In genomic region chr20:59071224-59071623, GRCh38 we compare ENCODE assay signal across 18 cellular contexts. TPM values are rescaled to one million over a fixed set of nuclear protein-coding genes. Genes with fewer than 3 reads are reported as not detected.
A peak's percentile ranks its signal among the peaks of the same experiment; 100 is the strongest.
DNase-seq lines count a peak whose midpoint lies in the region; ATAC-seq, FAIRE-seq and TF ChIP-seq lines count a peak whose summit lies in the region.
"Had no signal": no experiment of that assay in that cellular context is flagged by ENCODE, and none has a peak within 500 bp of the region (broad histone marks: within the 10 kb centered on the region; RNA-seq: fewer than 3 reads in every experiment).

No MANE protein-coding gene starts in this region.

- FAIRE-seq in GM12878 (lab: Jason Lieb, UNC) = peak; percentile 27

- SMC1A ChIA-PET in GM12878 (lab: Charles Lee; ENCODE audit: uncharacterized antibody, unreplicated experiment) = no interaction called here

- in situ Hi-C loops in GM12878 (cut with MboI) = no loop called here

- H3K79me2 ChIP-seq in GM12878 (ENCODE audit: control insufficient read depth, insufficient read depth, low read length) = no peaks in the 10 kb centered on the region

- POLR2A ChIA-PET in GM12878 (lab: Charles Lee) = no interaction called here
- POLR2A ChIA-PET in MCF 10A (lab: Yijun Ruan, JAX) = interaction anchor here (0.8 kb wide), 1 partner anchor 29 kb away, joined by 3 read pairs; the partner anchor contains the start of gene PRELID3B

- H3K4me2 ChIP-seq in GM12878 (ENCODE audit: control insufficient read depth, insufficient read depth) = no peak overlapping the region

- no peak overlapping the region for H3K27ac ChIP-seq in GM12878 (ENCODE audit: control insufficient read depth, insufficient read depth)
- H3K27ac ChIP-seq: brain microvascular endothelial cell, coronary artery had no signal

- peaks cover 7% of the 10 kb centered on the region for H3K4me1 ChIP-seq in GM12878 (ENCODE audit: control insufficient read depth, insufficient read depth, low read length)

- H3K4me1 Mint-ChIP-seq in CD14-positive monocyte (peaks cover 30% of the 10 kb centered on the region), MCF 10A (ENCODE audit: insufficient read depth, unreplicated experiment) (peaks cover 9% of the 10 kb centered on the region)
- peaks cover 16% of the 10 kb centered on the region for H3K4me1 Mint-ChIP-seq in activated CD8-positive, alpha-beta memory T cell treated with anti-CD3 and anti-CD28 coated beads, Interleukin-2, amount 10 ng/mL, durations not matched to agents 7 days and 5 days
- peaks cover 10% of the 10 kb centered on the region for H3K4me1 Mint-ChIP-seq in T-helper 2 cell treated with Interferon-gamma antibody and Interleukin-4, amounts not matched to agents 5 μg/mL and 100 μg/mL, for 36 hours (ENCODE audit: low read depth)

- peaks cover 5 to 6% of the 10 kb centered on the region in 2 experiments for H3K27me3 ChIP-seq in GM12878 (replicated peaks in 1 of 2; ENCODE audit: control insufficient read depth in 2 of 2, insufficient read depth in 2 of 2, low read length in 1 of 2)
- H3K27me3 ChIP-seq: brain microvascular endothelial cell had no signal

- 4% methylated on average over 1 of the region's 1 CpG for WGBS in GM12878 (ENCODE audit: insufficient coverage, insufficient replicate concordance, low lambda C conversion rate, missing lambda C conversion rate)

- DNase-seq in CD14-positive monocyte (ENCODE audit: low spot score) = no peak
- no peak for DNase-seq in GM12878 (ENCODE audit: low read depth, low spot score)
- DNase-seq in activated CD8-positive, alpha-beta memory T cell treated with anti-CD3 and anti-CD28 coated beads, Interleukin-2, amount 10 ng/mL, durations not matched to agents 7 days and 5 days = no peak
- no peak for DNase-seq in T-helper 2 cell treated with Interferon-gamma antibody and Interleukin-4, amounts not matched to agents 5 μg/mL and 100 μg/mL, for 36 hours (ENCODE audit: low spot score)
- DNase-seq in MCF 10A (ENCODE audit: unreplicated experiment) = no peak
- DNase-seq: ACHN; activated CD8-positive, alpha-beta T cell treated with anti-CD3 and anti-CD28 coated beads, Interleukin-2, amount 10 ng/mL, durations not matched to agents 7 days and 5 days; activated naive CD8-positive, alpha-beta T cell treated with anti-CD3 and anti-CD28 coated beads, Interleukin-2, amount 10 ng/mL, durations not matched to agents 7 days and 5 days; brain microvascular endothelial cell; foreskin melanocyte; NCI-H1092 treated with DMSO at 0.1 percent for 48 hours; NCI-H774 had no signal

- H3K9ac ChIP-seq in GM12878 (ENCODE audit: control insufficient read depth, insufficient read depth, low read length) = no peak overlapping the region

- H3K27ac Mint-ChIP-seq in CD14-positive monocyte (peak overlapping the region in 4 of 7 donors; percentile 53 to 88 (median 64)), MCF 10A (ENCODE audit: low read depth, unreplicated experiment) (no peak overlapping the region)
- no peak overlapping the region for H3K27ac Mint-ChIP-seq in activated CD8-positive, alpha-beta memory T cell treated with anti-CD3 and anti-CD28 coated beads, Interleukin-2, amount 10 ng/mL, durations not matched to agents 7 days and 5 days
- H3K27ac Mint-ChIP-seq in T-helper 2 cell treated with Interferon-gamma antibody and Interleukin-4, amounts not matched to agents 5 μg/mL and 100 μg/mL, for 36 hours = no peak overlapping the region
- H3K27ac Mint-ChIP-seq: activated CD8-positive, alpha-beta T cell treated with anti-CD3 and anti-CD28 coated beads, Interleukin-2, amount 10 ng/mL, durations not matched to agents 7 days and 5 days; activated naive CD8-positive, alpha-beta T cell treated with anti-CD3 and anti-CD28 coated beads, Interleukin-2, amount 10 ng/mL, durations not matched to agents 7 days and 5 days had no signal

- no peaks in the 10 kb centered on the region for H3K9me3 ChIP-seq in GM12878 (replicated peaks; ENCODE audit: control insufficient read depth, insufficient read depth, low read length)

- H3K9me3 Mint-ChIP-seq in CD14-positive monocyte (no peaks in the 10 kb centered on the region), MCF 10A (ENCODE audit: unreplicated experiment) (no peaks in the 10 kb centered on the region)
- no peaks in the 10 kb centered on the region for H3K9me3 Mint-ChIP-seq in activated CD8-positive, alpha-beta memory T cell treated with anti-CD3 and anti-CD28 coated beads, Interleukin-2, amount 10 ng/mL, durations not matched to agents 7 days and 5 days (ENCODE audit: low read depth)
- H3K9me3 Mint-ChIP-seq in T-helper 2 cell treated with Interferon-gamma antibody and Interleukin-4, amounts not matched to agents 5 μg/mL and 100 μg/mL, for 36 hours = no peaks in the 10 kb centered on the region
- H3K9me3 Mint-ChIP-seq: activated naive CD8-positive, alpha-beta T cell treated with anti-CD3 and anti-CD28 coated beads, Interleukin-2, amount 10 ng/mL, durations not matched to agents 7 days and 5 days; IgD-negative memory B cell had no signal

- H2AFZ ChIP-seq in GM12878 (ENCODE audit: control insufficient read depth, low read depth, low read length) = no peak overlapping the region

- H3K36me3 ChIP-seq in GM12878 (ENCODE audit: control insufficient read depth in 2 of 2, insufficient read depth in 2 of 2, low read length in 1 of 2) = no peaks in the 10 kb centered on the region
- H3K36me3 ChIP-seq: brain microvascular endothelial cell had no signal

- H3K36me3 Mint-ChIP-seq in CD14-positive monocyte (no peaks in the 10 kb centered on the region), MCF 10A (ENCODE audit: insufficient read depth, unreplicated experiment) (peaks cover 5% of the 10 kb centered on the region)
- H3K36me3 Mint-ChIP-seq in activated CD8-positive, alpha-beta memory T cell treated with anti-CD3 and anti-CD28 coated beads, Interleukin-2, amount 10 ng/mL, durations not matched to agents 7 days and 5 days = no peaks in the 10 kb centered on the region
- H3K36me3 Mint-ChIP-seq in T-helper 2 cell treated with Interferon-gamma antibody and Interleukin-4, amounts not matched to agents 5 μg/mL and 100 μg/mL, for 36 hours (ENCODE audit: low read depth) = no peaks in the 10 kb centered on the region
- H3K36me3 Mint-ChIP-seq: activated naive CD8-positive, alpha-beta T cell treated with anti-CD3 and anti-CD28 coated beads, Interleukin-2, amount 10 ng/mL, durations not matched to agents 7 days and 5 days had no signal

- no peak overlapping the region for H3K4me3 Mint-ChIP-seq in CD14-positive monocyte
- H3K4me3 Mint-ChIP-seq in activated CD8-positive, alpha-beta memory T cell treated with anti-CD3 and anti-CD28 coated beads, Interleukin-2, amount 10 ng/mL, durations not matched to agents 7 days and 5 days = no peak overlapping the region
- no peak overlapping the region for H3K4me3 Mint-ChIP-seq in T-helper 2 cell treated with Interferon-gamma antibody and Interleukin-4, amounts not matched to agents 5 μg/mL and 100 μg/mL, for 36 hours
- H3K4me3 Mint-ChIP-seq in MCF 10A (ENCODE audit: unreplicated experiment) = no peak overlapping the region
- H3K4me3 Mint-ChIP-seq: activated CD8-positive, alpha-beta T cell treated with anti-CD3 and anti-CD28 coated beads, Interleukin-2, amount 10 ng/mL, durations not matched to agents 7 days and 5 days; activated naive CD8-positive, alpha-beta T cell treated with anti-CD3 and anti-CD28 coated beads, Interleukin-2, amount 10 ng/mL, durations not matched to agents 7 days and 5 days; IgD-negative memory B cell had no signal

- no peak for TF ChIP-seq EP300 in GM12878 (IDR thresholded peaks at IDR 0.05; ENCODE audit: borderline replicate concordance in 1 of 2, control insufficient read depth in 1 of 2, low read depth in 2 of 2, low read length in 2 of 2)

- TF ChIP-seq POLR2A in GM12878 (IDR thresholded peaks at IDR 0.05; ENCODE audit: low read depth, low read length) = no peak

- no peak for TF ChIP-seq CTCF in CD14-positive monocyte (IDR thresholded peaks at IDR 0.05)
- no peak for TF ChIP-seq CTCF in GM12878 (IDR thresholded peaks at IDR 0.05 in 2 of 3, conservative IDR thresholded peaks at IDR 0.05 in 1 of 3; ENCODE audit: control insufficient read depth in 2 of 3, extremely low read depth in 1 of 3, insufficient read depth in 1 of 3, low read depth in 3 of 3, low read length in 3 of 3)
- no peak for TF ChIP-seq CTCF in MCF 10A (IDR thresholded peaks at IDR 0.05; ENCODE audit: unreplicated experiment)

- TF ChIP-seq RAD21 in GM12878 (IDR thresholded peaks at IDR 0.05; ENCODE audit: insufficient read depth, low read depth, low read length) = no peak

- H3K27me3 Mint-ChIP-seq in CD14-positive monocyte (ENCODE audit: low read depth in 3 of 3) = peaks cover 24 to 26% (median 24%) of the 10 kb centered on the region in 3 donors
- H3K27me3 Mint-ChIP-seq in activated CD8-positive, alpha-beta memory T cell treated with anti-CD3 and anti-CD28 coated beads, Interleukin-2, amount 10 ng/mL, durations not matched to agents 7 days and 5 days = peaks cover 63% of the 10 kb centered on the region
- peaks cover 35% of the 10 kb centered on the region for H3K27me3 Mint-ChIP-seq in T-helper 2 cell treated with Interferon-gamma antibody and Interleukin-4, amounts not matched to agents 5 μg/mL and 100 μg/mL, for 36 hours (ENCODE audit: low read depth)
- no peaks in the 10 kb centered on the region for H3K27me3 Mint-ChIP-seq in MCF 10A (ENCODE audit: insufficient read depth, unreplicated experiment)

- CTCF ChIA-PET in GM12878 (lab: Yijun Ruan, JAX) (interaction anchor here (0.7 to 2.2 kb wide), 3 partner anchors 16 to 133 kb away, joined by 3 to 13 read pairs (median 4); no protein-coding TSS in a partner anchor), MCF 10A (lab: Yijun Ruan, JAX) (interaction anchor here (0.6 to 1.1 kb wide), 3 partner anchors 17 to 99 kb away, joined by 3 to 4 read pairs (median 3); no protein-coding TSS in a partner anchor)
- CTCF ChIA-PET in activated CD8-positive, alpha-beta memory T cell treated with anti-CD3 and anti-CD28 coated beads, Interleukin-2, amount 10 ng/mL, durations not matched to agents 7 days and 5 days (lab: Charles Lee) = interaction anchor here (0.7 to 1.1 kb wide), 2 partner anchors 15 to 332 kb away, joined by 3 read pairs; no protein-coding TSS in a partner anchor

- peak; percentile 89 for ATAC-seq in GM18868 (IDR thresholded peaks at IDR 0.05; ENCODE audit: unreplicated experiment)
- peak; percentile 78 for ATAC-seq in HG03432 (IDR thresholded peaks at IDR 0.05; ENCODE audit: unreplicated experiment)
- ATAC-seq in GM12878 = peak; percentile 76
- no peak for ATAC-seq in GM19463 (IDR thresholded peaks at IDR 0.05; ENCODE audit: unreplicated experiment)
- no peak for ATAC-seq in activated CD8-positive, alpha-beta memory T cell treated with anti-CD3 and anti-CD28 coated beads, Interleukin-2, amount 10 ng/mL, durations not matched to agents 7 days and 5 days
- ATAC-seq: activated CD8-positive, alpha-beta T cell treated with anti-CD3 and anti-CD28 coated beads, Interleukin-2, amount 10 ng/mL, durations not matched to agents 7 days and 5 days had no signal

- no peaks in the 10 kb centered on the region for H4K20me1 ChIP-seq in GM12878 (ENCODE audit: control insufficient read depth, insufficient read depth)

- RAD21 ChIA-PET in GM12878 (lab: Charles Lee; ENCODE audit: unreplicated experiment) = no interaction called here

- intact Hi-C loops in CD14-positive monocyte (cut with micrococcal nuclease) = no loop called here
- intact Hi-C loops in GM12878 (cut with micrococcal nuclease; ENCODE audit: unreplicated experiment) = no loop called here
- intact Hi-C loops in MCF 10A (cut with micrococcal nuclease) = no loop called here

- BruUV-seq in GM12878 (replicated peaks; lab: Mats Ljungman, UMichigan) (no TSS peak), MCF 10A (replicated peaks; lab: Mats Ljungman, UMichigan) (no TSS peak)

- H3K4me3 ChIP-seq in GM12878 = no peak overlapping the region
- H3K4me3 ChIP-seq: coronary artery had no signal

RNA-seq across cellular contexts. Expression of gene PRELID3B, which starts 28.6 kb away (rescaled TPM):
- polyA plus RNA-seq in CD14-positive monocyte = 10 to 100 TPM; 16.9 to 21.0 TPM
- 36.3 and 39.0 TPM in 2 replicates for total RNA-seq in GM12878 (2013; cell fraction: nucleolus; rRNA removed)
- 123 and 138 TPM in 2 replicates for total RNA-seq in GM12878 (2014; rRNA removed)
- 119 and 125 TPM in 2 replicates for total RNA-seq in GM12878 (2014; rRNA removed; fragmentation: Illumina TruSeq; extraction: Trizol)
- total RNA-seq in GM12878 (2021) = 86.1 and 96.0 TPM in 2 replicates
- polyA plus RNA-seq in GM12878 (2011; ENCODE audit: low read depth) = 39.7 TPM
- 114 and 159 TPM in 2 replicates for polyA plus RNA-seq in GM12878 (2011; rRNA removed)
- 40.6 and 42.3 TPM in 2 replicates for polyA plus RNA-seq in GM12878 (2011; cell fraction: cytosol; rRNA removed)
- polyA plus RNA-seq in GM12878 (2011; cell fraction: nucleus; rRNA removed) = 45.3 and 58.8 TPM in 2 replicates
- polyA plus RNA-seq in GM12878 (2012) = 61.1 and 67.2 TPM in 2 replicates
- 98.8 and 123 TPM in 2 replicates for polyA plus RNA-seq in GM12878 (2014; fragmentation: Illumina TruSeq; extraction: Trizol)
- polyA plus RNA-seq in GM12878 (2014; fragmentation: Nextera tagmentation; extraction: Ambion mirVana) = 100 to 1,000 TPM; 130 to 151 TPM
- polyA plus RNA-seq in GM12878 (2014; rRNA removed) = 72.5 and 73.9 TPM in 2 replicates
- polyA plus RNA-seq in GM12878 (2016; fragmentation: Nextera tagmentation; extraction: Ambion mirVana) = 100 to 1,000 TPM; 141 to 146 TPM
- polyA minus RNA-seq in GM12878 (2011; rRNA and poly(A)+ RNA removed) = 88.3 and 110 TPM in 2 replicates
- 68.4 and 76.6 TPM in 2 replicates for polyA minus RNA-seq in GM12878 (2011; cell fraction: cytosol; rRNA and poly(A)+ RNA removed)
- polyA minus RNA-seq in GM12878 (2011; cell fraction: nucleus; rRNA and poly(A)+ RNA removed) = 32.2 and 42.4 TPM in 2 replicates
- total RNA-seq in activated CD8-positive, alpha-beta memory T cell treated with anti-CD3 and anti-CD28 coated beads, Interleukin-2, amount 10 ng/mL, durations not matched to agents 7 days and 5 days = 100 to 1,000 TPM in 1 of 2 experiments, 10 to 100 TPM in 1; 80.4 to 104 TPM
- 180 and 197 TPM in 2 replicates for total RNA-seq in MCF 10A (2022)

RNA-seq across cellular contexts. Expression of gene ATP5F1E, which starts 39.1 kb away (rescaled TPM):
- polyA plus RNA-seq in CD14-positive monocyte (100 to 1,000 TPM; 102 to 105 TPM), GM12878 (2011; rRNA removed) (137 and 138 TPM in 2 replicates), GM12878 (2014; fragmentation: Illumina TruSeq; extraction: Trizol) (35.2 and 53.1 TPM in 2 replicates), GM12878 (2014; fragmentation: Nextera tagmentation; extraction: Ambion mirVana) (100 to 1,000 TPM; 169 to 219 TPM), GM12878 (2014; rRNA removed) (79.8 and 89.2 TPM in 2 replicates), GM12878 (2016; fragmentation: Nextera tagmentation; extraction: Ambion mirVana) (100 to 1,000 TPM; 391 to 407 TPM)
- 45.3 and 50.2 TPM in 2 replicates for total RNA-seq in GM12878 (2013; cell fraction: nucleolus; rRNA removed)
- total RNA-seq in GM12878 (2014; rRNA removed) (49.0 and 61.6 TPM in 2 replicates), GM12878 (2014; rRNA removed; fragmentation: Illumina TruSeq; extraction: Trizol) (96.3 and 96.9 TPM in 2 replicates), GM12878 (2021) (96.4 and 107 TPM in 2 replicates), MCF 10A (2022) (65.2 and 69.7 TPM in 2 replicates)
- polyA plus RNA-seq in GM12878 (2011; ENCODE audit: low read depth) = 5.8 TPM
- 34.9 and 35.0 TPM in 2 replicates for polyA plus RNA-seq in GM12878 (2011; cell fraction: cytosol; rRNA removed)
- polyA plus RNA-seq in GM12878 (2011; cell fraction: nucleus; rRNA removed) = 24.3 and 27.8 TPM in 2 replicates
- polyA plus RNA-seq in GM12878 (2012) = 86.3 and 113 TPM in 2 replicates
- polyA minus RNA-seq in GM12878 (2011; rRNA and poly(A)+ RNA removed) = 12.8 and 20.0 TPM in 2 replicates
- polyA minus RNA-seq in GM12878 (2011; cell fraction: cytosol; rRNA and poly(A)+ RNA removed) = 15.2 and 16.2 TPM in 2 replicates
- 38.1 and 48.9 TPM in 2 replicates for polyA minus RNA-seq in GM12878 (2011; cell fraction: nucleus; rRNA and poly(A)+ RNA removed)
- total RNA-seq in activated CD8-positive, alpha-beta memory T cell treated with anti-CD3 and anti-CD28 coated beads, Interleukin-2, amount 10 ng/mL, durations not matched to agents 7 days and 5 days = 10 to 100 TPM; 78.3 to 80.8 TPM

RNA-seq across cellular contexts. Expression of gene TUBB1, which starts 52.0 kb away (rescaled TPM):
- polyA plus RNA-seq in CD14-positive monocyte (1 to 10 TPM; 2.4 to 3.1 TPM), GM12878 (2011; rRNA removed) (0.03 and 0.07 TPM in 2 replicates), GM12878 (2014; fragmentation: Illumina TruSeq; extraction: Trizol) (0.04 TPM in 1 of 2 replicates, not detected in the other), GM12878 (2014; fragmentation: Nextera tagmentation; extraction: Ambion mirVana) (under 1 TPM in 1 of 2 experiments, not detected in 1; 0.02 TPM), GM12878 (2014; rRNA removed) (0.05 TPM in 1 of 2 replicates, not detected in the other), GM12878 (2016; fragmentation: Nextera tagmentation; extraction: Ambion mirVana) (under 1 TPM; 0.13 to 0.20 TPM)
- not detected in 2 replicates for total RNA-seq in GM12878 (2013; cell fraction: nucleolus; rRNA removed)
- total RNA-seq in GM12878 (2014; rRNA removed) (0.06 and 0.11 TPM in 2 replicates), GM12878 (2014; rRNA removed; fragmentation: Illumina TruSeq; extraction: Trizol) (0.04 TPM in 1 of 2 replicates, not detected in the other), GM12878 (2021) (not detected in 2 replicates), MCF 10A (2022) (not detected in 2 replicates)
- polyA plus RNA-seq in GM12878 (2011; ENCODE audit: low read depth) = 0.24 TPM
- 0.03 TPM in 1 of 2 replicates, not detected in the other for polyA plus RNA-seq in GM12878 (2011; cell fraction: cytosol; rRNA removed)
- 0.07 and 0.10 TPM in 2 replicates for polyA plus RNA-seq in GM12878 (2011; cell fraction: nucleus; rRNA removed)
- 0.21 and 0.34 TPM in 2 replicates for polyA plus RNA-seq in GM12878 (2012)
- not detected in 2 replicates for polyA minus RNA-seq in GM12878 (2011; rRNA and poly(A)+ RNA removed)
- polyA minus RNA-seq in GM12878 (2011; cell fraction: cytosol; rRNA and poly(A)+ RNA removed) = not detected in 2 replicates
- polyA minus RNA-seq in GM12878 (2011; cell fraction: nucleus; rRNA and poly(A)+ RNA removed) = 0.12 TPM in 1 of 2 replicates, not detected in the other
- total RNA-seq in activated CD8-positive, alpha-beta memory T cell treated with anti-CD3 and anti-CD28 coated beads, Interleukin-2, amount 10 ng/mL, durations not matched to agents 7 days and 5 days = not detected
- total RNA-seq: activated CD8-positive, alpha-beta T cell treated with anti-CD3 and anti-CD28 coated beads, Interleukin-2, amount 10 ng/mL, durations not matched to agents 7 days and 5 days; activated naive CD8-positive, alpha-beta T cell treated with anti-CD3 and anti-CD28 coated beads, Interleukin-2, amount 10 ng/mL, durations not matched to agents 7 days and 5 days; Daoy had no signal

Comparison
In these comparisons a context has a peak if more than half of its experiments do, and no peak if none do; other contexts are left out.
1. H3K27ac Mint-ChIP-seq: peak in CD14-positive monocyte (4 of 7); none in activated CD8-positive, alpha-beta memory T cell treated with anti-CD3 and anti-CD28 coated beads, Interleukin-2, amount 10 ng/mL, durations not matched to agents 7 days and 5 days (single experiment), T-helper 2 cell treated with Interferon-gamma antibody and Interleukin-4, amounts not matched to agents 5 μg/mL and 100 μg/mL, for 36 hours (single experiment) and MCF 10A (single experiment).
2. ATAC-seq: peak in GM18868 (single experiment), HG03432 (single experiment) and GM12878 (single experiment); none in GM19463 (single experiment) and activated CD8-positive, alpha-beta memory T cell treated with anti-CD3 and anti-CD28 coated beads, Interleukin-2, amount 10 ng/mL, durations not matched to agents 7 days and 5 days (single experiment).